Comparison of ENCODE assay signal across 12 cellular contexts in the genomic region with DNA sequence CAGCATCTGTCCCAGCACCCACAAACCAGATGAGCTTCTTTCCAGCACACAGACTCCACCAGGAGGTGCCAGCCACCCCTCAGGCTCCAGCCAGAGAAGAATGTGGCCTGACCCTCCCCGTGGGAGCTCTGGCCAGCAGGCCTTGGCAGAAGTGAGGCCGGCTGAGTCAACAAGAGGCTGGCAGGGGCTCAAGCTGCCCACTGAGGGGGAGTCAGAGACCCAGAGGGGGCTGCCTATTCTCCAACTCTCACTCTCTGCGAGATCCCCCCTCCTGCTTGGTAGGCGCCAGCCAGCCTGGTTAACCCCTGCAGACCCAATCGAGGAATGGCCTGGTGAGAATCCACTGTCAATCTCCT. TPM values are rescaled to one million over a fixed set of nuclear protein-coding genes. Genes with fewer than 3 reads are reported as not detected.
DNase-seq lines count a peak whose midpoint lies in the region; TF ChIP-seq lines count a peak whose summit lies in the region.
"Had no signal": no experiment of that assay in that cellular context is flagged by ENCODE, and none has a peak within 500 bp of the region (broad histone marks: within the 10 kb centered on the region; RNA-seq: fewer than 3 reads in every experiment).

No MANE protein-coding gene starts in this region.

- H3K4me1 ChIP-seq in mammary epithelial cell (ENCODE audit: insufficient read depth, low read length), result peaks cover 30% of the 10 kb centered on the region
- H3K4me1 ChIP-seq in uterus, result peaks cover 8 to 38% of the 10 kb centered on the region in 2 donors

- dilution Hi-C loops in mammary epithelial cell (cut with HindIII; ENCODE audit: low sequenced_read_pairs), result no loop called here

- 70% methylated on average over 3 of the region's 5 CpGs for WGBS in mammary epithelial cell (ENCODE audit: low coverage, missing lambda C conversion rate)

- no peak overlapping the region for H3K4me2 ChIP-seq in mammary epithelial cell (ENCODE audit: insufficient read depth, low read depth, low read length)

- H3K9me3 Mint-ChIP-seq in MCF 10A (ENCODE audit: unreplicated experiment), result no peaks in the 10 kb centered on the region
- H3K9me3 Mint-ChIP-seq: dendritic cell treated with granulocyte-macrophage colony-stimulating factor and Interleukin-4, amounts not matched to agents 40 ng/mL and 50 ng/mL, for 4 days; naive B cell had no signal

- CTCF ChIA-PET in MCF 10A (lab: Yijun Ruan, JAX) (interaction anchor here (1.0 to 16.7 kb wide), 3 partner anchors 9 to 43 kb away, joined by 3 to 667 read pairs (median 13); partner anchors contain the start of gene CDC42EP1), mammary epithelial cell (lab: Charles Lee; ENCODE audit: low non-redundant PET) (interaction anchor here (0.6 to 1.0 kb wide), 2 partner anchors 43 to 517 kb away, joined by 3 to 5 read pairs; no protein-coding TSS in a partner anchor)

- H2AFZ ChIP-seq in mammary epithelial cell (ENCODE audit: low read depth, low read length), result no peak overlapping the region

- no peak overlapping the region for H3K27ac Mint-ChIP-seq in MCF 10A (ENCODE audit: low read depth, unreplicated experiment)
- H3K27ac Mint-ChIP-seq: dendritic cell treated with granulocyte-macrophage colony-stimulating factor and Interleukin-4, amounts not matched to agents 40 ng/mL and 50 ng/mL, for 4 days had no signal

- H3K9ac ChIP-seq in mammary epithelial cell (ENCODE audit: insufficient read depth, low read length), result no peak overlapping the region

- no peak overlapping the region for H3K27ac ChIP-seq in mammary epithelial cell (ENCODE audit: insufficient read depth, low read depth, low read length)
- peak overlapping the region; percentile 61 to 68 for H3K27ac ChIP-seq in coronary artery
- H3K27ac ChIP-seq in uterus, result peak overlapping the region; percentile 36 to 98
- H3K27ac ChIP-seq: VCaP had no signal

- BruUV-seq in MCF 10A (replicated peaks; lab: Mats Ljungman, UMichigan), result no TSS peak
- BruUV-seq in mammary epithelial cell (replicated peaks; lab: Mats Ljungman, UMichigan), result no TSS peak

- in situ Hi-C loops in mammary epithelial cell (cut with MboI; ENCODE audit: low sequenced_read_pairs in 2 of 2), result no loop called here

- H3K36me3 ChIP-seq in mammary epithelial cell (ENCODE audit: insufficient read depth, low read length) (no peaks in the 10 kb centered on the region), uterus (no peaks in the 10 kb centered on the region)

- H3K4me3 ChIP-seq in mammary epithelial cell (replicated peaks in 1 of 3; ENCODE audit: insufficient read depth in 1 of 3, low read depth in 2 of 3, low read length in 3 of 3), result no peak overlapping the region
- H3K4me3 ChIP-seq in coronary artery, result no peak overlapping the region
- H3K4me3 ChIP-seq in uterus, result no peak overlapping the region

- H3K27me3 ChIP-seq in mammary epithelial cell (ENCODE audit: insufficient read depth, low read length) (no peaks in the 10 kb centered on the region), uterus (no peaks in the 10 kb centered on the region)

- no peaks in the 10 kb centered on the region for H4K20me1 ChIP-seq in mammary epithelial cell (ENCODE audit: insufficient read depth, low read length)

- H3K9me3 ChIP-seq in mammary epithelial cell (replicated peaks; ENCODE audit: insufficient read depth, low read length) (no peaks in the 10 kb centered on the region), uterus (no peaks in the 10 kb centered on the region)

- no peaks in the 10 kb centered on the region for H3K79me2 ChIP-seq in mammary epithelial cell (ENCODE audit: insufficient read depth, low read length)

- intact Hi-C loops in MCF 10A (cut with micrococcal nuclease) (no loop called here), mammary epithelial cell (cut with micrococcal nuclease) (no loop called here), uterus (cut with DNase I; ENCODE audit: low total_unique reads) (loop anchor here (10.0 kb wide), 1 partner anchor 45 kb away; no protein-coding TSS in a partner anchor)

- POLR2A ChIA-PET in MCF 10A (lab: Yijun Ruan, JAX), result interaction anchor here (1.1 kb wide), 1 partner anchor 12 kb away, joined by 7 read pairs; no protein-coding TSS in a partner anchor

- DNase-seq in MCF 10A (ENCODE audit: unreplicated experiment), result peak; percentile 47
- no peak for DNase-seq in mammary epithelial cell
- DNase-seq in coronary artery (ENCODE audit: low spot score), result peak; percentile 88
- DNase-seq in medulla oblongata (ENCODE audit: extremely low spot score), result peak; percentile 92
- peak; percentile 69 to 70 for DNase-seq in uterus
- DNase-seq in NAMALWA (ENCODE audit: low spot score), result no peak
- no peak for DNase-seq in NCI-H1048 (lab: John Stamatoyannopoulos, UW)
- no peak for DNase-seq in DMS79 treated with DMSO at 0.1 percent for 48 hours (lab: John Stamatoyannopoulos, UW)
- DNase-seq: naive B cell had no signal

- TF ChIP-seq CTCF in MCF 10A (IDR thresholded peaks at IDR 0.05; ENCODE audit: unreplicated experiment) (no peak), mammary epithelial cell (conservative IDR thresholded peaks at IDR 0.05 in 1 of 2, IDR thresholded peaks at IDR 0.05 in 1 of 2; ENCODE audit: extremely low read depth in 1 of 2, insufficient read depth in 1 of 2, low read depth in 1 of 2, low read length in 2 of 2) (no peak), coronary artery (IDR thresholded peaks at IDR 0.05) (peak; percentile 27), uterus (IDR thresholded peaks at IDR 0.05) (peak; percentile 14 to 33 (median 21))

- no peak overlapping the region for H3K4me3 Mint-ChIP-seq in MCF 10A (ENCODE audit: unreplicated experiment)
- H3K4me3 Mint-ChIP-seq: dendritic cell treated with granulocyte-macrophage colony-stimulating factor and Interleukin-4, amounts not matched to agents 40 ng/mL and 50 ng/mL, for 4 days; naive B cell had no signal

- peaks cover 12% of the 10 kb centered on the region for H3K4me1 Mint-ChIP-seq in MCF 10A (ENCODE audit: insufficient read depth, unreplicated experiment)

- no peaks in the 10 kb centered on the region for H3K27me3 Mint-ChIP-seq in MCF 10A (ENCODE audit: insufficient read depth, unreplicated experiment)

- no peaks in the 10 kb centered on the region for H3K36me3 Mint-ChIP-seq in MCF 10A (ENCODE audit: insufficient read depth, unreplicated experiment)
- H3K36me3 Mint-ChIP-seq: naive B cell had no signal

- no peak for TF ChIP-seq POLR2A in uterus (IDR thresholded peaks at IDR 0.05)

RNA-seq across cellular contexts. Expression of gene CDC42EP1, which starts 10.6 kb away (rescaled TPM):
- total RNA-seq in MCF 10A (2022) (86.0 and 148 TPM in 2 replicates), mammary epithelial cell (10 to 100 TPM; 17.5 to 98.4 TPM), uterus (100 to 1,000 TPM in 1 of 4 donors, 10 to 100 TPM in 3; 10.6 to 101 (median 16.5) TPM)
- 12.7 TPM for polyA plus RNA-seq in mammary epithelial cell
- 32.2 TPM for polyA minus RNA-seq in mammary epithelial cell

RNA-seq across cellular contexts. Expression of gene LGALS2, which starts 30.2 kb away (rescaled TPM):
- total RNA-seq in MCF 10A (2022) (not detected in 2 replicates), mammary epithelial cell (not detected), uterus (not detected)
- not detected for polyA plus RNA-seq in mammary epithelial cell
- polyA minus RNA-seq in mammary epithelial cell, result not detected
- total RNA-seq: NCI-H460 had no signal

RNA-seq across cellular contexts. Expression of gene CARD10, which starts 30.5 kb away (rescaled TPM):
- total RNA-seq in MCF 10A (2022), result 20.6 and 22.7 TPM in 2 replicates
- total RNA-seq in mammary epithelial cell, result 100 to 1,000 TPM in 1 of 2 donors, 10 to 100 TPM in 1; 62.0 to 152 TPM
- polyA plus RNA-seq in mammary epithelial cell, result 71.0 TPM
- 118 TPM for polyA minus RNA-seq in mammary epithelial cell
- total RNA-seq in uterus, result 10 to 100 TPM in 2 of 4 donors, 1 to 10 TPM in 2; 4.6 to 23.4 (median 10.2) TPM

RNA-seq across cellular contexts. Expression of gene GGA1, which starts 59.0 kb away (rescaled TPM):
- total RNA-seq in MCF 10A (2022) (52.7 and 59.1 TPM in 2 replicates), mammary epithelial cell (10 to 100 TPM; 33.8 to 60.2 TPM), uterus (10 to 100 TPM; 16.7 to 78.0 (median 35.3) TPM)
- polyA plus RNA-seq in mammary epithelial cell, result 26.7 TPM
- polyA minus RNA-seq in mammary epithelial cell, result 56.2 TPM

Comparison
In these comparisons a context has a peak if more than half of its experiments do, and no peak if none do; other contexts are left out.
1. DNase-seq: peak in MCF 10A (single experiment), coronary artery (single experiment), medulla oblongata (single experiment) and uterus (2 of 2); none in mammary epithelial cell (single experiment), NAMALWA (single experiment), NCI-H1048 (single experiment) and DMS79 treated with DMSO at 0.1 percent for 48 hours (single experiment).
2. CTCF ChIP-seq: peak in coronary artery (single experiment) and uterus (4 of 4); none in MCF 10A (single experiment) and mammary epithelial cell (0 of 2).